In genomic region chr11:129247129-129247528, GRCh38 we compare ENCODE assay signal across 18 cellular contexts. TPM values are rescaled to one million over a fixed set of nuclear protein-coding genes. Genes with fewer than 3 reads are reported as not detected.
A peak's percentile ranks its signal among the peaks of the same experiment; 100 is the strongest.
DNase-seq lines count a peak whose midpoint lies in the region; ATAC-seq, FAIRE-seq and TF ChIP-seq lines count a peak whose summit lies in the region.
"Had no signal": no experiment of that assay in that cellular context is flagged by ENCODE, and none has a peak within 500 bp of the region (broad histone marks: within the 10 kb centered on the region; RNA-seq: fewer than 3 reads in every experiment).

No MANE protein-coding gene starts in this region.

- H2AFZ ChIP-seq in keratinocyte (ENCODE audit: control insufficient read depth, low read length): no peak overlapping the region

- H3K36me3 ChIP-seq in keratinocyte (ENCODE audit: control insufficient read depth in 2 of 2, extremely low read depth in 1 of 2, insufficient read depth in 2 of 2, low read length in 2 of 2): no peaks in the 10 kb centered on the region
- H3K36me3 ChIP-seq: breast epithelium, heart left ventricle had no signal

- H3K4me1 Mint-ChIP-seq in T-helper 2 cell treated with Interferon-gamma antibody and Interleukin-4, amounts not matched to agents 5 μg/mL and 100 μg/mL, for 36 hours (ENCODE audit: low read depth): peaks cover 34% of the 10 kb centered on the region

- no peaks in the 10 kb centered on the region for H3K27me3 ChIP-seq in keratinocyte (ENCODE audit: control insufficient read depth, extremely low read depth, insufficient read depth, low read length)
- H3K27me3 ChIP-seq: breast epithelium, heart left ventricle had no signal

- ATAC-seq in HG03460 (IDR thresholded peaks at IDR 0.05; ENCODE audit: unreplicated experiment) (no peak), omental fat pad (ENCODE audit: low FRiP score) (no peak)
- ATAC-seq: CD8-positive, alpha-beta T cell; heart left ventricle; left lobe of liver; right cardiac atrium; stimulated activated naive CD8-positive, alpha-beta T cell treated with anti-CD3 and anti-CD28 coated beads, Interleukin-15, Interleukin-2, amounts not matched to agents 100 U/mL and 50 U/mL, for 24 hours had no signal

- dilution Hi-C loops in keratinocyte (cut with MboI; ENCODE audit: extremely low pct_ligation_motif_present, low sequenced_read_pairs): no loop called here

- peak overlapping the region; percentile 18 for H3K4me2 ChIP-seq in keratinocyte (ENCODE audit: control insufficient read depth, extremely low read depth, insufficient read depth, low read depth, low read length)

- no peak overlapping the region for H3K9ac ChIP-seq in keratinocyte (ENCODE audit: control insufficient read depth, extremely low read depth, insufficient read depth, low read length)

- peak; percentile 90 for FAIRE-seq in keratinocyte (lab: Jason Lieb, UNC)

- H3K9me3 ChIP-seq in keratinocyte (ENCODE audit: control insufficient read depth, low read depth, low read length): no peaks in the 10 kb centered on the region
- H3K9me3 ChIP-seq: breast epithelium, heart left ventricle had no signal

- no peaks in the 10 kb centered on the region for H4K20me1 ChIP-seq in keratinocyte (ENCODE audit: control insufficient read depth, extremely low read depth, insufficient read depth, low read length)

- DNase-seq in COLO829 (ENCODE audit: low spot score) (peak; percentile 40), keratinocyte (ENCODE audit: low read depth, low spot score) (no peak), omental fat pad (ENCODE audit: low spot score) (no peak), C1 segment of cervical spinal cord (lab: John Stamatoyannopoulos, UW) (no peak)
- DNase-seq in Jurkat, Clone E6-1 (ENCODE audit: low read depth, low spot score): peak; percentile 87
- no peak for DNase-seq in T-helper 2 cell treated with Interferon-gamma antibody and Interleukin-4, amounts not matched to agents 5 μg/mL and 100 μg/mL, for 36 hours (ENCODE audit: low spot score)
- no peak for DNase-seq in stimulated activated CD4-positive, alpha-beta T cell treated with anti-CD3 and anti-CD28 coated beads, Interleukin-2, amount 100 ng/mL, for 24 hours
- DNase-seq: activated CD4-positive, alpha-beta T cell treated with anti-CD3 and anti-CD28 coated beads for 48 hours; activated effector memory CD4-positive, alpha-beta T cell treated with anti-CD3 and anti-CD28 coated beads, Interleukin-2, amount 50 U/mL, for 16 hours; CD8-positive, alpha-beta T cell; heart left ventricle; naive B cell; NCI-H1092; right cardiac atrium; stimulated activated naive CD8-positive, alpha-beta T cell treated with anti-CD3 and anti-CD28 coated beads, Interleukin-15, Interleukin-2, amounts not matched to agents 100 U/mL and 50 U/mL, for 24 hours had no signal

- H3K27me3 Mint-ChIP-seq in T-helper 2 cell treated with Interferon-gamma antibody and Interleukin-4, amounts not matched to agents 5 μg/mL and 100 μg/mL, for 36 hours (ENCODE audit: low read depth): no peaks in the 10 kb centered on the region
- H3K27me3 Mint-ChIP-seq: naive B cell had no signal

- H3K27ac ChIP-seq in keratinocyte (ENCODE audit: control insufficient read depth, insufficient read depth, low read length): peak overlapping the region; percentile 0
- H3K27ac ChIP-seq: breast epithelium, heart left ventricle had no signal

- H3K4me1 ChIP-seq in keratinocyte (ENCODE audit: control insufficient read depth, extremely low read depth, insufficient read depth, low read length): peaks cover 40% of the 10 kb centered on the region
- H3K4me1 ChIP-seq: breast epithelium, heart left ventricle had no signal

- no peak overlapping the region for H3K4me3 ChIP-seq in Jurkat, Clone E6-1 (ENCODE audit: low read length)
- no peak overlapping the region for H3K4me3 ChIP-seq in keratinocyte (ENCODE audit: control insufficient read depth in 2 of 3, extremely low read depth in 1 of 3, insufficient read depth in 2 of 3, low read depth in 1 of 3, low read length in 3 of 3)
- H3K4me3 ChIP-seq: breast epithelium, heart left ventricle had no signal

- H3K79me2 ChIP-seq in keratinocyte (ENCODE audit: control insufficient read depth, insufficient read depth, low read length): peaks cover 16% of the 10 kb centered on the region

- TF ChIP-seq CTCF in keratinocyte (optimal IDR thresholded peaks at IDR 0.05 in 1 of 3, IDR thresholded peaks at IDR 0.05 in 1 of 3, conservative IDR thresholded peaks at IDR 0.05 in 1 of 3; ENCODE audit: extremely low read depth in 1 of 3, insufficient read depth in 2 of 3, low read length in 3 of 3) (no peak), omental fat pad (IDR thresholded peaks at IDR 0.05) (no peak)

- peak overlapping the region; percentile 54 for H3K4me3 Mint-ChIP-seq in T-helper 2 cell treated with Interferon-gamma antibody and Interleukin-4, amounts not matched to agents 5 μg/mL and 100 μg/mL, for 36 hours
- H3K4me3 Mint-ChIP-seq: CD8-positive, alpha-beta T cell had no signal

- no peaks in the 10 kb centered on the region for H3K9me1 ChIP-seq in keratinocyte (ENCODE audit: control insufficient read depth, extremely low read depth, insufficient read depth, low read length)

- no peak overlapping the region for H3K27ac Mint-ChIP-seq in T-helper 2 cell treated with Interferon-gamma antibody and Interleukin-4, amounts not matched to agents 5 μg/mL and 100 μg/mL, for 36 hours
- H3K27ac Mint-ChIP-seq: CD8-positive, alpha-beta T cell had no signal

- H3K9me3 Mint-ChIP-seq in T-helper 2 cell treated with Interferon-gamma antibody and Interleukin-4, amounts not matched to agents 5 μg/mL and 100 μg/mL, for 36 hours: no peaks in the 10 kb centered on the region
- H3K9me3 Mint-ChIP-seq: CD8-positive, alpha-beta T cell had no signal

- no peaks in the 10 kb centered on the region for H3K36me3 Mint-ChIP-seq in T-helper 2 cell treated with Interferon-gamma antibody and Interleukin-4, amounts not matched to agents 5 μg/mL and 100 μg/mL, for 36 hours (ENCODE audit: low read depth)
- H3K36me3 Mint-ChIP-seq: CD8-positive, alpha-beta T cell; naive B cell had no signal

RNA-seq across cellular contexts. Expression of gene ARHGAP32, which starts 55.0 kb away (rescaled TPM):
- polyA plus RNA-seq in Jurkat, Clone E6-1 (2012; ENCODE audit: insufficient read depth, insufficient read length): 10.2 TPM
- polyA plus RNA-seq in keratinocyte: 10.8 to 13.0 TPM (median 12.3 TPM) in 3 replicates
- 11.4 TPM for polyA plus RNA-seq in keratinocyte (2011; ENCODE audit: low read depth)
- 6.0 and 9.5 TPM in 2 replicates for polyA plus RNA-seq in keratinocyte (2011; cell fraction: cytosol; rRNA removed)
- 33.4 and 33.7 TPM in 2 replicates for polyA plus RNA-seq in keratinocyte (2011; cell fraction: nucleus; rRNA removed)
- 8.1 and 12.5 TPM in 2 replicates for polyA plus RNA-seq in keratinocyte (2012; ENCODE audit: low replicate concordance)
- polyA minus RNA-seq in keratinocyte: 28.3 to 40.0 TPM (median 37.6 TPM) in 3 replicates
- 13.0 TPM for polyA minus RNA-seq in keratinocyte (2011; cell fraction: cytosol; rRNA and poly(A)+ RNA removed)
- polyA minus RNA-seq in keratinocyte (2011; cell fraction: nucleus; rRNA and poly(A)+ RNA removed): 27.0 and 61.4 TPM in 2 replicates
- 10 to 100 TPM; 11.2 to 21.7 (median 18.1) TPM for total RNA-seq in omental fat pad

Comparison
In these comparisons a context has a peak if more than half of its experiments do, and no peak if none do; other contexts are left out.
1. DNase-seq: peak in COLO829 (single experiment) and Jurkat, Clone E6-1 (single experiment); none in T-helper 2 cell treated with Interferon-gamma antibody and Interleukin-4, amounts not matched to agents 5 μg/mL and 100 μg/mL, for 36 hours (single experiment), keratinocyte (single experiment), omental fat pad (single experiment), C1 segment of cervical spinal cord (0 of 14) and stimulated activated CD4-positive, alpha-beta T cell treated with anti-CD3 and anti-CD28 coated beads, Interleukin-2, amount 100 ng/mL, for 24 hours (0 of 2).